Comparison of ENCODE assay signal across 18 cellular contexts in genomic region chr10:43667736-43668371, GRCh38. TPM values are rescaled to one million over a fixed set of nuclear protein-coding genes. Genes with fewer than 3 reads are reported as not detected.
A peak's percentile ranks its signal among the peaks of the same experiment; 100 is the strongest.
DNase-seq lines count a peak whose midpoint lies in the region; ATAC-seq and TF ChIP-seq lines count a peak whose summit lies in the region.
"Had no signal": no experiment of that assay in that cellular context is flagged by ENCODE, and none has a peak within 500 bp of the region (broad histone marks: within the 10 kb centered on the region; RNA-seq: fewer than 3 reads in every experiment).

No MANE protein-coding gene starts in this region.

- H3K4me3 Mint-ChIP-seq in activated T-cell treated with anti-CD3 and anti-CD28 coated beads, Interleukin-2, amount 50 U/mL, for 4 hours: no peak overlapping the region
- H3K4me3 Mint-ChIP-seq: activated naive CD4-positive, alpha-beta T cell treated with anti-CD3 and anti-CD28 coated beads, Interleukin-2, amount 10 ng/mL, durations not matched to agents 7 days and 5 days; CD4-positive, alpha-beta T cell had no signal

- peaks cover 5% of the 10 kb centered on the region for H3K9me3 Mint-ChIP-seq in activated T-cell treated with anti-CD3 and anti-CD28 coated beads, Interleukin-2, amount 50 U/mL, for 4 hours
- H3K9me3 Mint-ChIP-seq: activated naive CD4-positive, alpha-beta T cell treated with anti-CD3 and anti-CD28 coated beads, Interleukin-2, amount 10 ng/mL, durations not matched to agents 7 days and 5 days; CD4-positive, alpha-beta T cell; natural killer cell treated with Interleukin-12 subunit alpha and Interleukin-12 subunit beta and Interleukin-15 and Interleukin-18, amount 100 ng/mL, for 72 hours had no signal

- peaks cover 6% of the 10 kb centered on the region for H3K4me1 ChIP-seq in testis
- H3K4me1 ChIP-seq in upper lobe of right lung: no peaks in the 10 kb centered on the region

- no peaks in the 10 kb centered on the region for H3K36me3 Mint-ChIP-seq in activated T-cell treated with anti-CD3 and anti-CD28 coated beads, Interleukin-2, amount 50 U/mL, for 4 hours (ENCODE audit: insufficient read depth)
- H3K36me3 Mint-ChIP-seq: activated naive CD4-positive, alpha-beta T cell treated with anti-CD3 and anti-CD28 coated beads, Interleukin-2, amount 10 ng/mL, durations not matched to agents 7 days and 5 days had no signal

- H3K27me3 Mint-ChIP-seq in activated T-cell treated with anti-CD3 and anti-CD28 coated beads, Interleukin-2, amount 50 U/mL, for 4 hours (ENCODE audit: low read depth): peaks cover 36% of the 10 kb centered on the region

- H3K27ac ChIP-seq in testis: no peak overlapping the region
- no peak overlapping the region for H3K27ac ChIP-seq in upper lobe of right lung
- H3K27ac ChIP-seq: transverse colon had no signal

- TF ChIP-seq POLR2A in testis (IDR thresholded peaks at IDR 0.05): no peak

- peaks cover 7% of the 10 kb centered on the region for H3K4me1 Mint-ChIP-seq in activated T-cell treated with anti-CD3 and anti-CD28 coated beads, Interleukin-2, amount 50 U/mL, for 4 hours (ENCODE audit: low read depth)

- H3K36me3 ChIP-seq in testis (ENCODE audit: low read depth, missing control alignments): no peaks in the 10 kb centered on the region
- H3K36me3 ChIP-seq in upper lobe of right lung: no peaks in the 10 kb centered on the region
- H3K36me3 ChIP-seq: transverse colon had no signal

- no peaks in the 10 kb centered on the region for H3K27me3 ChIP-seq in testis
- peaks cover 24% of the 10 kb centered on the region for H3K27me3 ChIP-seq in upper lobe of right lung

- intact Hi-C loops in testis (cut with DNase I; ENCODE audit: low total_unique reads): no loop called here
- intact Hi-C loops in upper lobe of right lung (cut with DNase I): no loop called here

- TF ChIP-seq CTCF in choroid plexus epithelial cell (conservative IDR thresholded peaks at IDR 0.05; ENCODE audit: low read depth, low read length) (no peak), testis (IDR thresholded peaks at IDR 0.05) (no peak), upper lobe of right lung (IDR thresholded peaks at IDR 0.05) (no peak)

- peak; percentile 4 for DNase-seq in activated gamma-delta T cell (lab: John Stamatoyannopoulos, UW)
- no peak for DNase-seq in activated gamma-delta T cell treated with Interleukin-2 at 50 U/mL for 16 hours
- no peak for DNase-seq in choroid plexus epithelial cell (ENCODE audit: low read depth)
- peak; percentile 86 for DNase-seq in left kidney (ENCODE audit: low read depth, low spot score)
- DNase-seq in testis: no peak
- no peak for DNase-seq in activated T-cell treated with anti-CD3 and anti-CD28 coated beads, Interleukin-2, amount 50 U/mL, for 4 hours
- no peak for DNase-seq in upper lobe of right lung
- DNase-seq: 8988T; activated naive CD4-positive, alpha-beta T cell treated with anti-CD3 and anti-CD28 coated beads, Interleukin-2, amount 10 ng/mL, durations not matched to agents 7 days and 5 days; CD4-positive, alpha-beta T cell; effector CD4-positive, alpha-beta T cell; MV-4-11; NCI-H2081; NCI-H524 treated with DMSO at 0.1 percent for 48 hours; OCI-M1; transverse colon had no signal

- ATAC-seq in activated T-cell treated with anti-CD3 and anti-CD28 coated beads, Interleukin-2, amount 50 U/mL, for 4 hours: no peak
- ATAC-seq in upper lobe of right lung (no peak), HG02678 (IDR thresholded peaks at IDR 0.05; ENCODE audit: unreplicated experiment) (no peak)

- WGBS in testis, 2 donors: 49 to 65% methylated on average over 35 to 36 of the region's 36 CpGs

- H3K9me3 ChIP-seq in testis (no peaks in the 10 kb centered on the region), upper lobe of right lung (no peaks in the 10 kb centered on the region)
- H3K9me3 ChIP-seq: transverse colon had no signal

- peak overlapping the region; percentile 49 for H3K4me3 ChIP-seq in choroid plexus epithelial cell (ENCODE audit: low read depth, low read length)
- peak overlapping the region; percentile 39 to 56 for H3K4me3 ChIP-seq in testis
- H3K4me3 ChIP-seq in upper lobe of right lung: no peak overlapping the region

RNA-seq across cellular contexts. Expression of gene ZNF32, which starts 19.2 kb away (rescaled TPM):
- 10 to 100 TPM; 18.7 to 22.7 TPM for total RNA-seq in testis
- polyA plus RNA-seq in testis (ENCODE audit: insufficient read depth, low read depth, low replicate concordance): 29.8 TPM
- total RNA-seq in activated T-cell treated with anti-CD3 and anti-CD28 coated beads, Interleukin-2, amount 50 U/mL, for 4 hours: 10 to 100 TPM; 17.8 to 23.6 (median 22.4) TPM
- total RNA-seq in upper lobe of right lung: 32.3 TPM

Comparison
In these comparisons a context has a peak if more than half of its experiments do, and no peak if none do; other contexts are left out.
1. DNase-seq: peak in activated gamma-delta T cell (single experiment) and left kidney (single experiment); none in activated gamma-delta T cell treated with Interleukin-2 at 50 U/mL for 16 hours (single experiment), choroid plexus epithelial cell (single experiment), testis (single experiment), activated T-cell treated with anti-CD3 and anti-CD28 coated beads, Interleukin-2, amount 50 U/mL, for 4 hours (single experiment) and upper lobe of right lung (single experiment).